8 cellular contexts compared by ENCODE assay signal in the genomic region with DNA sequence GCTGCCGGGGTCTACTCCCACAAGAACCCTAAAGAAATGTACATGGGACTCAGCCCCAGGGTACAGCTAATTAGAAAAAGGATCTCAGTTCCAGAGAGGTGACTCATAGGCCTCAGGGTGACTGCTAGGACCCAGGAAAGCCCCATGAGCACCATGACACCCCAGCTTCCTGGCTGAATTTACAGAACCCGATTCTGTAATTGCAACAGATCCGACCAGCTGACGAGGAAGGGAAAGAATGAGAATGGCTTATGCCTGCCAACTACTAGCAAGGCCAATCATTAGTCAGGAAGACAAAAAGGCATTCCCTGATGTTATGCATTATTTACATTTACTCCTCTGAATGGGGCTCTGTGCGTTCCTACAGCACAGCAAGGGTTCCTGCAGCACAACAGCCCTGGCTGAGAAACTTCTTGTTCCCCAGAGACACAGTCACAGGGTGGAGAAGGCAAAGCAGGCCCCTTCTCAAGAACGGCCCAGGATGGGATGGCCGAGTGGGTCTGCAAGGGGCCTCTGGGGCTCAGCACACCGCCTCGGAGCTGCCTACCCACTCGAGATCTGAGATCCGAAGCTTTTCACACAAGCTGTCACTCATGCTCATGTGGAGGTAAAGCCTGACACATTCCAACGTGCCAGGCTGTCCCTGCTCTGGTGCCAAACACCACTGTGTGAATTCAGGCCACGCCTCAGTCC. TPM values are rescaled to one million over a fixed set of nuclear protein-coding genes. Genes with fewer than 3 reads are reported as not detected.
DNase-seq lines count a peak whose midpoint lies in the region; ATAC-seq and TF ChIP-seq lines count a peak whose summit lies in the region.

No MANE protein-coding gene starts in this region.

- H3K4me1 Mint-ChIP-seq in natural killer cell treated with Interleukin-12 subunit alpha and Interleukin-12 subunit beta and Interleukin-15 and Interleukin-18, amount 100 ng/mL, for 72 hours (ENCODE audit: low read depth in 2 of 2): peaks cover 30 to 39% of the 10 kb centered on the region in 2 donors

- no peaks in the 10 kb centered on the region for H3K27me3 Mint-ChIP-seq in natural killer cell treated with Interleukin-12 subunit alpha and Interleukin-12 subunit beta and Interleukin-15 and Interleukin-18, amount 100 ng/mL, for 72 hours

- DNase-seq in activated CD4-positive, CD25-positive, alpha-beta regulatory T cell treated with anti-CD3 and anti-CD28 coated beads, Interleukin-2, amount 50 U/mL, for 16 hours (ENCODE audit: low read depth, low spot score): peak; percentile 44
- DNase-seq in choroid plexus epithelial cell (ENCODE audit: low read depth) (peak; percentile 99), upper lobe of right lung (no peak), erythroblast (lab: John Stamatoyannopoulos, UW) (no peak)
- peak; percentile 80 for DNase-seq in natural killer cell treated with Interleukin-12 subunit alpha and Interleukin-12 subunit beta and Interleukin-15 and Interleukin-18, amount 100 ng/mL, for 72 hours (ENCODE audit: low spot score)

- no peaks in the 10 kb centered on the region for H3K27me3 ChIP-seq in upper lobe of right lung

- H3K36me3 Mint-ChIP-seq in natural killer cell treated with Interleukin-12 subunit alpha and Interleukin-12 subunit beta and Interleukin-15 and Interleukin-18, amount 100 ng/mL, for 72 hours: no peaks in the 10 kb centered on the region

- no peaks in the 10 kb centered on the region for H3K9me3 Mint-ChIP-seq in natural killer cell treated with Interleukin-12 subunit alpha and Interleukin-12 subunit beta and Interleukin-15 and Interleukin-18, amount 100 ng/mL, for 72 hours

- H3K4me3 ChIP-seq in choroid plexus epithelial cell (ENCODE audit: low read depth, low read length): no peak overlapping the region
- no peak overlapping the region for H3K4me3 ChIP-seq in upper lobe of right lung

- no peaks in the 10 kb centered on the region for H3K36me3 ChIP-seq in upper lobe of right lung

- TF ChIP-seq CTCF in choroid plexus epithelial cell (conservative IDR thresholded peaks at IDR 0.05; ENCODE audit: low read depth, low read length): no peak
- TF ChIP-seq CTCF in upper lobe of right lung (IDR thresholded peaks at IDR 0.05): no peak

- peaks cover 34% of the 10 kb centered on the region for H3K4me1 ChIP-seq in upper lobe of right lung

- H3K4me3 Mint-ChIP-seq in natural killer cell treated with Interleukin-12 subunit alpha and Interleukin-12 subunit beta and Interleukin-15 and Interleukin-18, amount 100 ng/mL, for 72 hours: peak overlapping the region; percentile 65

- H3K27ac Mint-ChIP-seq in natural killer cell treated with Interleukin-12 subunit alpha and Interleukin-12 subunit beta and Interleukin-15 and Interleukin-18, amount 100 ng/mL, for 72 hours: peak overlapping the region; percentile 92 to 94

- ATAC-seq in GM18861 (IDR thresholded peaks at IDR 0.05; ENCODE audit: unreplicated experiment) (peak; percentile 66), HG03571 (IDR thresholded peaks at IDR 0.05; ENCODE audit: unreplicated experiment) (peak; percentile 51), upper lobe of right lung (peak; percentile 73), HG03520 (IDR thresholded peaks at IDR 0.05; ENCODE audit: unreplicated experiment) (no peak)
- peak; percentile 90 to 92 for ATAC-seq in natural killer cell treated with Interleukin-12 subunit alpha and Interleukin-12 subunit beta and Interleukin-15 and Interleukin-18, amount 100 ng/mL, for 72 hours

- H3K9me3 ChIP-seq in upper lobe of right lung: no peaks in the 10 kb centered on the region

- no peak for TF ChIP-seq POLR2A in erythroblast (IDR thresholded peaks at IDR 0.05; ENCODE audit: low read length)

- H3K27ac ChIP-seq in upper lobe of right lung: peak overlapping the region; percentile 59

- intact Hi-C loops in upper lobe of right lung (cut with DNase I): no loop called here

RNA-seq across cellular contexts. Expression of a gene that starts 27.2 kb away (rescaled TPM):
- 10 to 100 TPM; 26.3 to 80.1 TPM for total RNA-seq in natural killer cell treated with Interleukin-12 subunit alpha and Interleukin-12 subunit beta and Interleukin-15 and Interleukin-18, amount 100 ng/mL, for 72 hours
- total RNA-seq in upper lobe of right lung: 3.4 TPM

RNA-seq across cellular contexts. Expression of a gene that starts 36.7 kb away (rescaled TPM):
- total RNA-seq in natural killer cell treated with Interleukin-12 subunit alpha and Interleukin-12 subunit beta and Interleukin-15 and Interleukin-18, amount 100 ng/mL, for 72 hours: 10 to 100 TPM; 33.7 to 35.0 TPM
- total RNA-seq in upper lobe of right lung: 23.5 TPM

RNA-seq across cellular contexts. Expression of a gene that starts 52.2 kb away (rescaled TPM):
- total RNA-seq in natural killer cell treated with Interleukin-12 subunit alpha and Interleukin-12 subunit beta and Interleukin-15 and Interleukin-18, amount 100 ng/mL, for 72 hours: 100 to 1,000 TPM in 1 of 2 donors, 10 to 100 TPM in 1; 87.2 to 112 TPM
- 37.3 TPM for total RNA-seq in upper lobe of right lung

RNA-seq across cellular contexts. Expression of a gene that starts 53.2 kb away (rescaled TPM):
- under 1 TPM; 0.21 to 0.42 TPM for total RNA-seq in natural killer cell treated with Interleukin-12 subunit alpha and Interleukin-12 subunit beta and Interleukin-15 and Interleukin-18, amount 100 ng/mL, for 72 hours
- total RNA-seq in upper lobe of right lung: 0.41 TPM

Comparison
In these comparisons a context has a peak if more than half of its experiments do, and no peak if none do; other contexts are left out.
1. DNase-seq: peak in activated CD4-positive, CD25-positive, alpha-beta regulatory T cell treated with anti-CD3 and anti-CD28 coated beads, Interleukin-2, amount 50 U/mL, for 16 hours (single experiment), choroid plexus epithelial cell (single experiment) and natural killer cell treated with Interleukin-12 subunit alpha and Interleukin-12 subunit beta and Interleukin-15 and Interleukin-18, amount 100 ng/mL, for 72 hours (single experiment); none in upper lobe of right lung (single experiment) and erythroblast (0 of 2).